Comparison of ENCODE assay signal across 9 cellular contexts in genomic region chr2:69177785-69178636, GRCh38.
DNase-seq lines count a peak whose midpoint lies in the region; ATAC-seq, FAIRE-seq and TF ChIP-seq lines count a peak whose summit lies in the region.
"Had no signal": no experiment of that assay in that cellular context is flagged by ENCODE, and none has a peak within 500 bp of the region (broad histone marks: within the 10 kb centered on the region; RNA-seq: fewer than 3 reads in every experiment).

No MANE protein-coding gene starts in this region.

- H3K4me1 ChIP-seq in iPS-20b (ENCODE audit: insufficient read depth, low read length) (peaks cover 17% of the 10 kb centered on the region; the same call in 1 of the 2 replicates), skeletal muscle tissue (ENCODE audit: control insufficient read depth in 3 of 3, insufficient read depth in 3 of 3, low read length in 3 of 3) (peaks cover 13 to 19% (median 16%) of the 10 kb centered on the region in 3 donors)

- H3K9me3 ChIP-seq in iPS-20b (ENCODE audit: insufficient read depth, low read depth, low read length): no peaks in the 10 kb centered on the region
- no peaks in the 10 kb centered on the region for H3K9me3 ChIP-seq in skeletal muscle tissue (ENCODE audit: control insufficient read depth in 3 of 3, low read length in 3 of 3)

- TF ChIP-seq CTCF in bronchial epithelial cell (IDR thresholded peaks at IDR 0.05; ENCODE audit: insufficient read depth, low read length, severe bottlenecking): no peak

- H3K27ac ChIP-seq in iPS-20b (ENCODE audit: low read length) (peak overlapping the region; percentile 81), skeletal muscle tissue (ENCODE audit: low read depth, low read length) (peak overlapping the region; percentile 85)
- H3K27ac ChIP-seq: SK-N-MC had no signal

- DNase-seq in GM04504 (ENCODE audit: low read depth): peak; percentile 88
- peak; percentile 19 for DNase-seq in NCI-H1048 (lab: John Stamatoyannopoulos, UW)
- peak; percentile 83 for DNase-seq in bronchial epithelial cell (ENCODE audit: low read depth)
- no peak for DNase-seq in NCI-H1417 treated with DMSO at 0.1 percent for 48 hours (lab: John Stamatoyannopoulos, UW)
- DNase-seq in NCI-H2107 (lab: John Stamatoyannopoulos, UW): no peak

- H3K4me3 ChIP-seq in bronchial epithelial cell (ENCODE audit: low read depth, low read length) (no peak overlapping the region), iPS-20b (ENCODE audit: low read length) (peak overlapping the region; percentile 55), skeletal muscle tissue (ENCODE audit: low read length in 3 of 3) (peak overlapping the region; percentile 37 to 42 (median 41))
- H3K4me3 ChIP-seq: SK-N-MC had no signal

- H3K36me3 ChIP-seq in bronchial epithelial cell (ENCODE audit: control insufficient read depth, insufficient read depth, low read length): no peaks in the 10 kb centered on the region
- H3K36me3 ChIP-seq in iPS-20b (ENCODE audit: insufficient read depth, low read depth, low read length): peaks cover 8% of the 10 kb centered on the region; the same call in 1 of the 2 replicates
- peaks cover 0 to 9% (median 0%) of the 10 kb centered on the region in 3 donors for H3K36me3 ChIP-seq in skeletal muscle tissue (ENCODE audit: control insufficient read depth in 3 of 3, insufficient read depth in 3 of 3, low read length in 3 of 3)

- ATAC-seq in GM21390 (IDR thresholded peaks at IDR 0.05; ENCODE audit: unreplicated experiment): no peak

- H3K9ac ChIP-seq in iPS-20b (ENCODE audit: low read depth, low read length) (peak overlapping the region; percentile 82), skeletal muscle tissue (ENCODE audit: low read depth in 1 of 3, low read length in 3 of 3) (peak overlapping the region; percentile 7 to 58 (median 51))

- H3K27me3 ChIP-seq in bronchial epithelial cell (ENCODE audit: control insufficient read depth, insufficient read depth, low read length) (no peaks in the 10 kb centered on the region), iPS-20b (ENCODE audit: insufficient read depth, low read length) (no peaks in the 10 kb centered on the region), skeletal muscle tissue (ENCODE audit: control insufficient read depth in 3 of 3, insufficient read depth in 3 of 3, low read length in 3 of 3) (no peaks in the 10 kb centered on the region)

- no peak for FAIRE-seq in bronchial epithelial cell (lab: Jason Lieb, UNC)

Comparison
In these comparisons a context has a peak if more than half of its experiments do, and no peak if none do; other contexts are left out.
1. DNase-seq: peak in GM04504 (single experiment), NCI-H1048 (single experiment) and bronchial epithelial cell (single experiment); none in NCI-H1417 treated with DMSO at 0.1 percent for 48 hours (single experiment) and NCI-H2107 (single experiment).